1 cellular context compared by ENCODE assay signal in genomic region chr10:6019010-6019782, GRCh38.
TF ChIP-seq lines count a peak whose summit lies in the region.

No MANE protein-coding gene starts in this region.

TF ChIP-seq in A549, 52 proteins besides CTCF, POLR2A, EP300 and RAD21:
- TF ChIP-seq PHF8 (IDR thresholded peaks at IDR 0.05; ENCODE audit: borderline replicate concordance, low read depth) (no peak), JUN (IDR thresholded peaks at IDR 0.05) (no peak), ZFP36 (IDR thresholded peaks at IDR 0.05; ENCODE audit: borderline replicate concordance, partially characterized antibody) (no peak)
